Comparison of ENCODE assay signal across 21 cellular contexts in the genomic region with DNA sequence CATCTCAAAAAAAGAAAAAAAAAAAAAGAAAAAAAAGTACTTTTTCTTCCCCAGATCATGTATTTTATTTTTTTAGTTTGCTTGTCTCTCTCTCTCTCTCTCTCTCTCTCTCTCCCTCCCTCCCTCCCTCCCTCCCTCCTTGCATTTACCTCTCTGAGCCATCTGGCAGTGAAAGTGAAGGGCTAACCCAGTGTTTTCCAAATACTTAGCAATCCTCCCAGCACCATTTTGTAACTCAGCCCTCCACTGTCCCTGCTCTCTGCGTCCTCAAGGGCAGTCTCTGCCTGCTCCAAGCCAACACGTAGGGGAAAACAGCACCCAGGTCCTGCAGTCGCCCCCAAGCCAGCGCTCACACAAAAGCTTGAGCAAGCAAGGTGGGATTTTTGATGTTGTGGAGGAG. TPM values are rescaled to one million over a fixed set of nuclear protein-coding genes. Genes with fewer than 3 reads are reported as not detected.
DNase-seq lines count a peak whose midpoint lies in the region; ATAC-seq and TF ChIP-seq lines count a peak whose summit lies in the region.
"Had no signal": no experiment of that assay in that cellular context is flagged by ENCODE, and none has a peak within 500 bp of the region (broad histone marks: within the 10 kb centered on the region; RNA-seq: fewer than 3 reads in every experiment).

No MANE protein-coding gene starts in this region.

- H3K9ac ChIP-seq in HUES6 (ENCODE audit: low read length), result peak overlapping the region; percentile 65

- no peak for ATAC-seq in central memory CD8-positive, alpha-beta T cell (replicated peaks; ENCODE audit: extremely low read depth, poor library complexity, severe bottlenecking)
- ATAC-seq: HCT116, Right ventricle myocardium inferior had no signal

- H3K4me1 ChIP-seq in HUES6 (ENCODE audit: control insufficient read depth, insufficient read depth, low read length), result peaks cover 53% of the 10 kb centered on the region

- TF ChIP-seq CTCF in mesothelial cell of epicardium (IDR thresholded peaks at IDR 0.05; ENCODE audit: unreplicated experiment), result no peak

- in situ Hi-C loops in G401 (cut with HindIII; ENCODE audit: low sequenced_read_pairs), result no loop called here

- H3K36me3 Mint-ChIP-seq in central memory CD8-positive, alpha-beta T cell (ENCODE audit: insufficient read depth), result no peaks in the 10 kb centered on the region
- H3K36me3 Mint-ChIP-seq in mesothelial cell of epicardium, result no peaks in the 10 kb centered on the region
- H3K36me3 Mint-ChIP-seq: CD14-positive monocyte had no signal

- no peak overlapping the region for H3K4me3 ChIP-seq in HUES6 (ENCODE audit: low read depth, low read length)

- no peaks in the 10 kb centered on the region for H3K27me3 Mint-ChIP-seq in central memory CD8-positive, alpha-beta T cell
- H3K27me3 Mint-ChIP-seq in mesothelial cell of epicardium (ENCODE audit: low read depth), result no peaks in the 10 kb centered on the region

- no peaks in the 10 kb centered on the region for H3K27me3 ChIP-seq in HUES6 (ENCODE audit: control insufficient read depth, insufficient read depth, low read length)

- no peak overlapping the region for H3K4me3 Mint-ChIP-seq in central memory CD8-positive, alpha-beta T cell
- no peak overlapping the region for H3K4me3 Mint-ChIP-seq in mesothelial cell of epicardium
- H3K4me3 Mint-ChIP-seq: CD14-positive monocyte had no signal

- DNase-seq in NCI-H524 treated with DMSO at 0.1 percent for 48 hours (lab: John Stamatoyannopoulos, UW) (peak; percentile 65), mesothelial cell of epicardium (ENCODE audit: low spot score in 2 of 2, unreplicated experiment in 2 of 2) (no peak), 8988T (no peak), NCI-H2107 (lab: John Stamatoyannopoulos, UW) (no peak), G401 (ENCODE audit: low spot score) (no peak)
- DNase-seq in central memory CD8-positive, alpha-beta T cell (ENCODE audit: low spot score in 2 of 2), result no peak
- no peak for DNase-seq in activated naive CD4-positive, alpha-beta T cell treated with Interleukin-2 at 50 U/mL for 16 hours
- DNase-seq: DND-41, KBM-7, NCI-H1105 treated with DMSO at 0.1 percent for 48 hours, NCI-H1694, NCI-H345, NCI-H774, SW 1271, T-helper 2 cell had no signal

- no peaks in the 10 kb centered on the region for H3K36me3 ChIP-seq in HUES6 (ENCODE audit: control insufficient read depth, insufficient read depth, low read length)

- H3K9me3 ChIP-seq in HUES6 (ENCODE audit: control insufficient read depth, insufficient read depth, low read depth, low read length), result no peaks in the 10 kb centered on the region

- no peaks in the 10 kb centered on the region for H3K9me3 Mint-ChIP-seq in central memory CD8-positive, alpha-beta T cell
- H3K9me3 Mint-ChIP-seq in mesothelial cell of epicardium, result no peaks in the 10 kb centered on the region

- H3K27ac Mint-ChIP-seq in central memory CD8-positive, alpha-beta T cell (ENCODE audit: low read depth), result peak overlapping the region; percentile 19
- H3K27ac Mint-ChIP-seq in mesothelial cell of epicardium, result peak overlapping the region; percentile 96

- no peaks in the 10 kb centered on the region for H3K4me1 Mint-ChIP-seq in central memory CD8-positive, alpha-beta T cell
- H3K4me1 Mint-ChIP-seq in mesothelial cell of epicardium, result peaks cover 59% of the 10 kb centered on the region

- peak overlapping the region; percentile 86; the same call in 1 of the 2 replicates for H3K27ac ChIP-seq in HUES6 (ENCODE audit: low read depth, low read length)

RNA-seq across cellular contexts. Expression of a gene that starts 19.6 kb away (rescaled TPM):
- not detected in 3 replicates for total RNA-seq in mesothelial cell of epicardium
- not detected in 2 replicates for total RNA-seq in G401 (2014; rRNA removed; shearing (Covaris generic))
- total RNA-seq: HepG2, Right ventricle myocardium inferior, SK-MEL-5 had no signal

RNA-seq across cellular contexts. Expression of a gene that starts 42.9 kb away (rescaled TPM):
- 0.09 to 0.13 TPM in 2 of 3 replicates, not detected in the other for total RNA-seq in mesothelial cell of epicardium
- not detected in 2 replicates for total RNA-seq in G401 (2014; rRNA removed; shearing (Covaris generic))
- total RNA-seq: HepG2 had no signal
